ENCODE assay signal across 16 cellular contexts in the genomic region with DNA sequence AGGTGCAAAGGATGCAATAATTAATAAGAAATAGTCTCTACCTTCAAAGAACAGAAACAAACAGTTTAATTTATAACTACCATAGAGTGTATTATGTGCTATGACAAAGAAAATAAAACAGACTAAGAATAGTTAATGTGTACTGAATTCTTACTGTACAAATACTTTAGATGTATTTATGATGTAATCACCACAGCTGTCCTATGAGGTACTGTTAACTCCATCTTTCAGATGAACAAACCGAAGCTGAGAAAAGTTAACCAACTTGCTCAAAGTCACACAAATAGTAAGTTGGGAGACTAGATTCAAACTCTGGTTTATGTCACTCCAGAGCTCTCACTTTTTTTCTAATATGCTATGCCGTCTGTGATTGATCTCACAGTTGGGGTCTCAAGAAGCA.
A peak's percentile ranks its signal among the peaks of the same experiment; 100 is the strongest.
DNase-seq lines count a peak whose midpoint lies in the region; ATAC-seq, FAIRE-seq and TF ChIP-seq lines count a peak whose summit lies in the region.
"Had no signal": no experiment of that assay in that cellular context is flagged by ENCODE, and none has a peak within 500 bp of the region (broad histone marks: within the 10 kb centered on the region; RNA-seq: fewer than 3 reads in every experiment).

No MANE protein-coding gene starts in this region.

- no peaks in the 10 kb centered on the region for H3K27me3 Mint-ChIP-seq in stimulated activated naive B cell treated with anti-CD40 and anti-IgM and Interleukin-4, amounts not matched to agents 10 μg/mL and 1 μg/mL and 100 μg/mL, for 72 hours
- H3K27me3 Mint-ChIP-seq: CD4-positive, alpha-beta T cell had no signal

- ATAC-seq in A549 = no peak
- ATAC-seq in stimulated activated naive B cell treated with anti-CD40 and anti-IgM and Interleukin-4, amounts not matched to agents 10 μg/mL and 1 μg/mL and 100 μg/mL, for 72 hours (replicated peaks) = no peak

- no peak overlapping the region for H3K4me3 Mint-ChIP-seq in stimulated activated naive B cell treated with anti-CD40 and anti-IgM and Interleukin-4, amounts not matched to agents 10 μg/mL and 1 μg/mL and 100 μg/mL, for 72 hours
- H3K4me3 Mint-ChIP-seq: CD4-positive, alpha-beta T cell; H9 had no signal

- peaks cover 7 to 12% of the 10 kb centered on the region in 2 donors for H3K36me3 Mint-ChIP-seq in stimulated activated naive B cell treated with anti-CD40 and anti-IgM and Interleukin-4, amounts not matched to agents 10 μg/mL and 1 μg/mL and 100 μg/mL, for 72 hours

- peaks cover 12 to 29% of the 10 kb centered on the region in 2 donors for H3K4me1 Mint-ChIP-seq in stimulated activated naive B cell treated with anti-CD40 and anti-IgM and Interleukin-4, amounts not matched to agents 10 μg/mL and 1 μg/mL and 100 μg/mL, for 72 hours

- no peaks in the 10 kb centered on the region for H4K20me1 ChIP-seq in BLaER1 treated with 17β-estradiol and CSF1 and Interleukin-3, amounts not matched to agents 10 nM and 100 nM

- H3K27ac Mint-ChIP-seq in stimulated activated naive B cell treated with anti-CD40 and anti-IgM and Interleukin-4, amounts not matched to agents 10 μg/mL and 1 μg/mL and 100 μg/mL, for 72 hours = peak overlapping the region; percentile 34
- H3K27ac Mint-ChIP-seq: CD4-positive, alpha-beta T cell had no signal

- TF ChIP-seq CTCF in A549 (IDR thresholded peaks at IDR 0.05) = no peak

- peaks cover 9% of the 10 kb centered on the region; the same call in 1 of the 3 replicates for H3K4me1 ChIP-seq in A549
- H3K4me1 ChIP-seq in BLaER1 treated with 17β-estradiol and CSF1 and Interleukin-3, amounts not matched to agents 10 nM and 100 nM = peaks cover 0 to 21% (median 12%) of the 10 kb centered on the region in 10 experiments; a peak in 16 of 20 replicates

- no peaks in the 10 kb centered on the region for H3K36me3 ChIP-seq in BLaER1 treated with 17β-estradiol and CSF1 and Interleukin-3, amounts not matched to agents 10 nM and 100 nM

- CTCF ChIA-PET in A549 (lab: Yijun Ruan, JAX) = no interaction called here

- no peak overlapping the region for H3K27ac ChIP-seq in A549
- H3K27ac ChIP-seq in BLaER1 treated with 17β-estradiol and CSF1 and Interleukin-3, amounts not matched to agents 10 nM and 100 nM = peak overlapping the region in 2 of 11 experiments; percentile 15 to 35; a peak in 2 of 22 replicates

- no peak for TF ChIP-seq POLR2A in A549 (IDR thresholded peaks at IDR 0.05; ENCODE audit: low read length)

- no peak overlapping the region for H3K4me3 ChIP-seq in A549
- no peak overlapping the region for H3K4me3 ChIP-seq in BLaER1 treated with 17β-estradiol and CSF1 and Interleukin-3, amounts not matched to agents 10 nM and 100 nM

- DNase-seq in A549 (ENCODE audit: low read depth in 1 of 2, low spot score in 1 of 2) (no peak), kidney tubule cell (ENCODE audit: low spot score) (peak; percentile 27), cerebellar cortex (ENCODE audit: low spot score) (no peak), NCI-H187 treated with DMSO at 0.1 percent for 48 hours (lab: John Stamatoyannopoulos, UW) (no peak)
- no peak for DNase-seq in stimulated activated naive B cell treated with anti-CD40 and anti-IgM and Interleukin-4, amounts not matched to agents 10 μg/mL and 1 μg/mL and 100 μg/mL, for 72 hours
- DNase-seq: C1 segment of cervical spinal cord; Calu3; CD4-positive, alpha-beta T cell; DMS 273 treated with DMSO at 0.1 percent for 48 hours; DMS79 treated with DMSO at 0.1 percent for 48 hours; EL; GOT3; H9 had no signal

- H3K9ac ChIP-seq in BLaER1 treated with 17β-estradiol and CSF1 and Interleukin-3, amounts not matched to agents 10 nM and 100 nM = no peak overlapping the region

- peaks cover 9 to 11% of the 10 kb centered on the region in 2 donors for H3K9me3 Mint-ChIP-seq in stimulated activated naive B cell treated with anti-CD40 and anti-IgM and Interleukin-4, amounts not matched to agents 10 μg/mL and 1 μg/mL and 100 μg/mL, for 72 hours
- H3K9me3 Mint-ChIP-seq: CD4-positive, alpha-beta T cell had no signal

- no peak for TF ChIP-seq EP300 in A549 (IDR thresholded peaks at IDR 0.05)

- WGBS in A549 (ENCODE audit: missing lambda C conversion rate) = 52% methylated on average over 2 of the region's 2 CpGs

- FAIRE-seq in A549 (lab: Jason Lieb, UNC) = no peak
- FAIRE-seq: G401.6, GM12891 had no signal

- no peaks in the 10 kb centered on the region for H3K27me3 ChIP-seq in BLaER1 treated with 17β-estradiol and CSF1 and Interleukin-3, amounts not matched to agents 10 nM and 100 nM

- no peak for TF ChIP-seq RAD21 in A549 (conservative IDR thresholded peaks at IDR 0.05 in 1 of 2, IDR thresholded peaks at IDR 0.05 in 1 of 2)

- 0 out of 3 replicates have a peak overlapping the region, but pooled peaks have one; percentile 17 for H3K4me2 ChIP-seq in A549
- peak overlapping the region in 9 of 11 experiments; percentile 24 to 78 (median 64); a peak in 15 of 22 replicates for H3K4me2 ChIP-seq in BLaER1 treated with 17β-estradiol and CSF1 and Interleukin-3, amounts not matched to agents 10 nM and 100 nM

- H3K9me3 ChIP-seq in A549 = no peaks in the 10 kb centered on the region
- peaks cover 0 to 14% (median 6%) of the 10 kb centered on the region in 11 experiments; a peak in 8 of 22 replicates for H3K9me3 ChIP-seq in BLaER1 treated with 17β-estradiol and CSF1 and Interleukin-3, amounts not matched to agents 10 nM and 100 nM (replicated peaks in 1 of 11)

- POLR2A ChIA-PET in A549 (lab: Yijun Ruan, JAX) = no interaction called here

TF ChIP-seq in A549, 52 proteins besides CTCF, POLR2A, EP300 and RAD21:
- TF ChIP-seq NFE2L2 (conservative IDR thresholded peaks at IDR 0.05; ENCODE audit: low read length) = no peak
- TF ChIP-seq CBX8 (IDR thresholded peaks at IDR 0.05) = no peak
- no peak for TF ChIP-seq CEBPB (IDR thresholded peaks at IDR 0.05)
- no peak for TF ChIP-seq REST (IDR thresholded peaks at IDR 0.05)
- no peak for TF ChIP-seq FOXS1 (CRISPR knock-in tag; IDR thresholded peaks at IDR 0.05)
- no peak for TF ChIP-seq HOXB5 (CRISPR knock-in tag; IDR thresholded peaks at IDR 0.05)
- TF ChIP-seq, protein P1, sequence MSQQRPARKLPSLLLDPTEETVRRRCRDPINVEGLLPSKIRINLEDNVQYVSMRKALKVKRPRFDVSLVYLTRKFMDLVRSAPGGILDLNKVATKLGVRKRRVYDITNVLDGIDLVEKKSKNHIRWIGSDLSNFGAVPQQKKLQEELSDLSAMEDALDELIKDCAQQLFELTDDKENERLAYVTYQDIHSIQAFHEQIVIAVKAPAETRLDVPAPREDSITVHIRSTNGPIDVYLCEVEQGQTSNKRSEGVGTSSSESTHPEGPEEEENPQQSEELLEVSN (IDR thresholded peaks at IDR 0.05; ENCODE audit: borderline replicate concordance, low read depth) = no peak
